1 cellular context compared by ENCODE assay signal in the genomic region with DNA sequence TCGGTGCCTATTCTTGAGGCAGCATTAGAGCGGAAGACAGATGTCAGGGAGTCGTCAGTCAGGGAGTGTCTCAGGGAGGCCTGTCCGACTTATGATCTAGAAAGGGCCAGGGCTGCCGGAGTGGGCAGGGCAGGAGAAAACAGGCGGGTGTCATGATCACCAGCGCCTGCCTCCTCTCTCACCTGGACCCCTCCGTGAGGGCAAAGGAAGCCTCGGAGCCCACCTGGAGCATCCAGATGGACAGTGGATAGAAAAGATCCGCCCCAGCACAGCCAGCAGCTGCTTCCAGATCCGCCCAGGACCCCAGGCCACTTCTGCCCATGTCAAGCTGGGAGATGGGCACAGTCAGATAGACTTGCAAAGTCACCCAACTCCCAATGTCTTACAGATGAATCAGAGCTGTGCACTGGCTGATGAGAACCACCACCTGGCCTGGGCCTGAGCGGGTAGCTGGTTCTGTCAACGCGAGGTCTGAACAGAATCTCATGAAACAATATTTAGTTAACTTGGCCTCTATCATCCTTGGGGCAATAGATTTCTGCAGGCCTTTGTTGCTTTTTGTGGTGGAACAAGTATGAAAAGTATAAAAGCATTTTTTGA.
TF ChIP-seq lines count a peak whose summit lies in the region.

No MANE protein-coding gene starts in this region.

TF ChIP-seq in WTC11, 78 proteins besides CTCF, POLR2A, EP300 and RAD21 (continued from another document):
- TF ChIP-seq, protein P1, sequence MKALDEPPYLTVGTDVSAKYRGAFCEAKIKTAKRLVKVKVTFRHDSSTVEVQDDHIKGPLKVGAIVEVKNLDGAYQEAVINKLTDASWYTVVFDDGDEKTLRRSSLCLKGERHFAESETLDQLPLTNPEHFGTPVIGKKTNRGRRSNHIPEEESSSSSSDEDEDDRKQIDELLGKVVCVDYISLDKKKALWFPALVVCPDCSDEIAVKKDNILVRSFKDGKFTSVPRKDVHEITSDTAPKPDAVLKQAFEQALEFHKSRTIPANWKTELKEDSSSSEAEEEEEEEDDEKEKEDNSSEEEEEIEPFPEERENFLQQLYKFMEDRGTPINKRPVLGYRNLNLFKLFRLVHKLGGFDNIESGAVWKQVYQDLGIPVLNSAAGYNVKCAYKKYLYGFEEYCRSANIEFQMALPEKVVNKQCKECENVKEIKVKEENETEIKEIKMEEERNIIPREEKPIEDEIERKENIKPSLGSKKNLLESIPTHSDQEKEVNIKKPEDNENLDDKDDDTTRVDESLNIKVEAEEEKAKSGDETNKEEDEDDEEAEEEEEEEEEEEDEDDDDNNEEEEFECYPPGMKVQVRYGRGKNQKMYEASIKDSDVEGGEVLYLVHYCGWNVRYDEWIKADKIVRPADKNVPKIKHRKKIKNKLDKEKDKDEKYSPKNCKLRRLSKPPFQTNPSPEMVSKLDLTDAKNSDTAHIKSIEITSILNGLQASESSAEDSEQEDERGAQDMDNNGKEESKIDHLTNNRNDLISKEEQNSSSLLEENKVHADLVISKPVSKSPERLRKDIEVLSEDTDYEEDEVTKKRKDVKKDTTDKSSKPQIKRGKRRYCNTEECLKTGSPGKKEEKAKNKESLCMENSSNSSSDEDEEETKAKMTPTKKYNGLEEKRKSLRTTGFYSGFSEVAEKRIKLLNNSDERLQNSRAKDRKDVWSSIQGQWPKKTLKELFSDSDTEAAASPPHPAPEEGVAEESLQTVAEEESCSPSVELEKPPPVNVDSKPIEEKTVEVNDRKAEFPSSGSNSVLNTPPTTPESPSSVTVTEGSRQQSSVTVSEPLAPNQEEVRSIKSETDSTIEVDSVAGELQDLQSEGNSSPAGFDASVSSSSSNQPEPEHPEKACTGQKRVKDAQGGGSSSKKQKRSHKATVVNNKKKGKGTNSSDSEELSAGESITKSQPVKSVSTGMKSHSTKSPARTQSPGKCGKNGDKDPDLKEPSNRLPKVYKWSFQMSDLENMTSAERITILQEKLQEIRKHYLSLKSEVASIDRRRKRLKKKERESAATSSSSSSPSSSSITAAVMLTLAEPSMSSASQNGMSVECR (CRISPR knock-in tag; IDR thresholded peaks at IDR 0.05; ENCODE audit: borderline replicate concordance), result no peak
- no peak for TF ChIP-seq SP1 (CRISPR knock-in tag; conservative IDR thresholded peaks at IDR 0.05)
- TF ChIP-seq ZNF121 (CRISPR knock-in tag; IDR thresholded peaks at IDR 0.05), result no peak
